ENCODE assay signal across 17 cellular contexts in genomic region chr1:225677350-225678124, GRCh38. TPM values are rescaled to one million over a fixed set of nuclear protein-coding genes. Genes with fewer than 3 reads are reported as not detected.
DNase-seq lines count a peak whose midpoint lies in the region; FAIRE-seq and TF ChIP-seq lines count a peak whose summit lies in the region.
"Had no signal": no experiment of that assay in that cellular context is flagged by ENCODE, and none has a peak within 500 bp of the region (broad histone marks: within the 10 kb centered on the region; RNA-seq: fewer than 3 reads in every experiment).

No MANE protein-coding gene starts in this region.

- H3K27ac ChIP-seq in HUES48 (ENCODE audit: low read depth, low read length), result no peak overlapping the region
- H3K27ac ChIP-seq: sigmoid colon had no signal

- H3K9me3 ChIP-seq in HUES48 (ENCODE audit: control insufficient read depth, insufficient read depth, low read length), result no peaks in the 10 kb centered on the region
- no peaks in the 10 kb centered on the region for H3K9me3 ChIP-seq in iPS-18c (ENCODE audit: control insufficient read depth, insufficient read depth, low read length)
- H3K9me3 ChIP-seq: BE2C, sigmoid colon had no signal

- H3K9ac ChIP-seq in HUES48 (ENCODE audit: low read depth, low read length), result no peak overlapping the region

- H3K36me3 ChIP-seq in HUES48 (ENCODE audit: control insufficient read depth, insufficient read depth, low read length) (no peaks in the 10 kb centered on the region), bronchial epithelial cell (ENCODE audit: control insufficient read depth, insufficient read depth, low read length) (no peaks in the 10 kb centered on the region)
- H3K36me3 ChIP-seq: BE2C, sigmoid colon had no signal

- H3K4me1 ChIP-seq in HUES48 (ENCODE audit: control insufficient read depth, insufficient read depth, low read length), result peaks cover 10% of the 10 kb centered on the region
- H3K4me1 ChIP-seq: BE2C had no signal

- no peak for FAIRE-seq in bronchial epithelial cell (lab: Jason Lieb, UNC)
- FAIRE-seq: endometrium, GM12891, TTC549 had no signal

- TF ChIP-seq CTCF in bronchial epithelial cell (IDR thresholded peaks at IDR 0.05; ENCODE audit: insufficient read depth, low read length, severe bottlenecking), result no peak

- peak overlapping the region; percentile 42 for H3K4me3 ChIP-seq in HUES48 (ENCODE audit: low read depth, low read length)
- H3K4me3 ChIP-seq in bronchial epithelial cell (ENCODE audit: low read depth, low read length), result peak overlapping the region; percentile 4
- peak overlapping the region; percentile 34; the same call in 1 of the 2 replicates for H3K4me3 ChIP-seq in iPS-18c (ENCODE audit: insufficient read depth, low read depth, low read length)
- H3K4me3 ChIP-seq: sigmoid colon had no signal

- H3K27me3 ChIP-seq in HUES48 (ENCODE audit: control insufficient read depth, insufficient read depth, low read length), result peaks cover 12% of the 10 kb centered on the region
- H3K27me3 ChIP-seq in bronchial epithelial cell (ENCODE audit: control insufficient read depth, insufficient read depth, low read length), result peaks cover 4% of the 10 kb centered on the region
- H3K27me3 ChIP-seq: BE2C, sigmoid colon had no signal

- intact Hi-C loops in posterior cingulate gyrus (cut with DNase I), result no loop called here

- DNase-seq in bronchial epithelial cell (ENCODE audit: low read depth) (no peak), posterior cingulate gyrus (peak in 9 of 10 donors; percentile 18 to 92 (median 30)), cerebellar nuclear complex (lab: John Stamatoyannopoulos, UW) (no peak), globus pallidus (ENCODE audit: low spot score) (no peak), DMS53 (lab: John Stamatoyannopoulos, UW) (no peak), NCI-H446 (lab: John Stamatoyannopoulos, UW) (no peak)
- DNase-seq: activated naive CD4-positive, alpha-beta T cell treated with Interleukin-2 at 50 U/mL for 16 hours; BE2C; Karpas-422; NCI-H187 treated with DMSO at 0.1 percent for 48 hours; sigmoid colon; stimulated activated naive CD4-positive, alpha-beta T cell treated with Interleukin-2 at 50 U/mL for 16 hours had no signal

RNA-seq across cellular contexts. Expression of gene ENAH, which starts 24.6 kb away (rescaled TPM):
- total RNA-seq in bronchial epithelial cell, result 50.0 and 101 TPM in 2 replicates

Comparison
In these comparisons a context has a peak if more than half of its experiments do, and no peak if none do; other contexts are left out.
1. DNase-seq: peak in posterior cingulate gyrus (9 of 10); none in bronchial epithelial cell (single experiment), cerebellar nuclear complex (0 of 2), globus pallidus (single experiment), DMS53 (single experiment) and NCI-H446 (0 of 2).
2. Peak in every context shown above with its lines, with median percentiles within 50 percentile points of each other: H3K4me3 ChIP-seq.